ENCODE assay signal across 19 cellular contexts in the genomic region with DNA sequence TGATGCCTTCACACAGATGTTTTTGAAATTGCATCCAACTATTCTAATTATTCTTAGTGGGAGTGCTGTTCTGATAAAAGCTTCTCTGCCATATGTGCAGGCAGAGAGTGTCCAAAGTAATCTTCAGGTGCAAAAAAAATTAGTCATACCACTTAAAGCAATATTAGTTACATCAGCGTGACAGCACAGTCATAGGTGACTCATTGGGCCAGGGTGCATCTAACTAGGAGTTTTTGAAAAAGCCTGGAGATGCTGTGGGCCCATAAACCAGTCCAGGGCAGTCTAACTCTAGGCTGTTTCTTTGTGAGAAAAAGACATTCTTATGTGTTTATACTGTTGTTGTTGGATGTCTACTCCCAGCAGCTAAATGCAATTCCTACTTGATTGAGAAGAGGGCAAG. TPM values are rescaled to one million over a fixed set of nuclear protein-coding genes. Genes with fewer than 3 reads are reported as not detected.
DNase-seq lines count a peak whose midpoint lies in the region; ATAC-seq and TF ChIP-seq lines count a peak whose summit lies in the region.
"Had no signal": no experiment of that assay in that cellular context is flagged by ENCODE, and none has a peak within 500 bp of the region (broad histone marks: within the 10 kb centered on the region; RNA-seq: fewer than 3 reads in every experiment).

No MANE protein-coding gene starts in this region.

- H3K9me3 ChIP-seq in AG04450 (ENCODE audit: control insufficient read depth, insufficient read depth, low read length), result no peaks in the 10 kb centered on the region
- H3K9me3 ChIP-seq: BLaER1 had no signal

- TF ChIP-seq CTCF in AG04450 (IDR thresholded peaks at IDR 0.05; ENCODE audit: low read depth, low read length) (no peak), brain microvascular endothelial cell (IDR thresholded peaks at IDR 0.05; ENCODE audit: low read depth, low read length, missing control alignments) (no peak)

- peak overlapping the region; percentile 23 for H3K27ac ChIP-seq in AG04450 (ENCODE audit: low read depth, low read length)
- no peak overlapping the region for H3K27ac ChIP-seq in brain microvascular endothelial cell
- H3K27ac ChIP-seq: BLaER1, SK-N-MC had no signal

- H3K4me3 ChIP-seq in AG04450 (ENCODE audit: low read depth, low read length) (no peak overlapping the region), brain microvascular endothelial cell (ENCODE audit: low read depth, low read length) (no peak overlapping the region)
- H3K4me3 ChIP-seq: BLaER1, GM23338, SK-N-MC had no signal

- in situ Hi-C loops in brain microvascular endothelial cell (cut with HindIII; ENCODE audit: low pct_ligation_motif_present, low sequenced_read_pairs), result no loop called here

- DNase-seq in AG04450 (ENCODE audit: low read depth, low spot score), result peak; percentile 58
- peak; percentile 89 for DNase-seq in HT1080 (ENCODE audit: low read depth)
- DNase-seq in brain microvascular endothelial cell, result peak; percentile 15
- peak; percentile 85 for DNase-seq in kidney tubule cell (ENCODE audit: low spot score)
- no peak for DNase-seq in NCI-H1436 (lab: John Stamatoyannopoulos, UW)
- DNase-seq in SHP77 (lab: John Stamatoyannopoulos, UW), result no peak
- no peak for DNase-seq in activated effector memory CD4-positive, alpha-beta T cell treated with anti-CD3 and anti-CD28 coated beads, Interleukin-2, amount 50 U/mL, for 16 hours
- DNase-seq: activated CD4-positive, alpha-beta T cell treated with anti-CD3 and anti-CD28 coated beads for 48 hours; activated naive CD4-positive, alpha-beta T cell treated with Interleukin-2 at 50 U/mL for 16 hours; cortex of kidney; hippocampal formation; Kasumi-1; NCI-H510A treated with DMSO at 0.1 percent for 48 hours; stimulated activated CD4-positive, alpha-beta T cell treated with anti-CD3 and anti-CD28 coated beads, Interleukin-15, amount 100 ng/mL, for 24 hours; stimulated activated naive CD4-positive, alpha-beta T cell treated with Interleukin-2 at 50 U/mL for 16 hours had no signal

- POLR2A ChIA-PET in AG04450 (lab: Yijun Ruan, JAX), result no interaction called here

- no peak for ATAC-seq in GM18861 (IDR thresholded peaks at IDR 0.05; ENCODE audit: unreplicated experiment)
- ATAC-seq: GM23338 had no signal

- CTCF ChIA-PET in AG04450 (lab: Charles Lee), result interaction anchor here (1.5 kb wide), 1 partner anchor 342 kb away, joined by 4 read pairs; no protein-coding TSS in a partner anchor

- H3K27me3 ChIP-seq in AG04450 (ENCODE audit: control insufficient read depth, insufficient read depth, low read length) (no peaks in the 10 kb centered on the region), brain microvascular endothelial cell (replicated peaks) (no peaks in the 10 kb centered on the region)
- H3K27me3 ChIP-seq: BLaER1 had no signal

- no peaks in the 10 kb centered on the region for H3K36me3 ChIP-seq in brain microvascular endothelial cell (replicated peaks)
- H3K36me3 ChIP-seq: BLaER1 had no signal

RNA-seq across cellular contexts. Expression of gene C6, which starts 33.0 kb away (rescaled TPM):
- polyA plus RNA-seq in AG04450 (2011; rRNA removed), result 0.17 and 0.22 TPM in 2 replicates
- polyA minus RNA-seq in AG04450 (2011; rRNA and poly(A)+ RNA removed), result 0.70 TPM in 1 of 2 replicates, not detected in the other
- not detected in 2 replicates for total RNA-seq in HT1080 (2014; rRNA removed; shearing (Covaris generic))
- polyA plus RNA-seq in HT1080 (2015; cell fraction: cytosol; rRNA removed), result not detected in 2 replicates
- polyA plus RNA-seq in HT1080 (2015; cell fraction: nucleus; rRNA removed), result 0.02 TPM in 1 of 2 replicates, not detected in the other
- total RNA-seq: GM23338 had no signal
- polyA plus RNA-seq: GM23338 had no signal

Comparison
In these comparisons a context has a peak if more than half of its experiments do, and no peak if none do; other contexts are left out.
1. DNase-seq: peak in AG04450 (single experiment), HT1080 (single experiment), brain microvascular endothelial cell (single experiment) and kidney tubule cell (single experiment); none in NCI-H1436 (single experiment), SHP77 (0 of 2) and activated effector memory CD4-positive, alpha-beta T cell treated with anti-CD3 and anti-CD28 coated beads, Interleukin-2, amount 50 U/mL, for 16 hours (single experiment).